ENCODE assay signal across 17 cellular contexts in the genomic region with DNA sequence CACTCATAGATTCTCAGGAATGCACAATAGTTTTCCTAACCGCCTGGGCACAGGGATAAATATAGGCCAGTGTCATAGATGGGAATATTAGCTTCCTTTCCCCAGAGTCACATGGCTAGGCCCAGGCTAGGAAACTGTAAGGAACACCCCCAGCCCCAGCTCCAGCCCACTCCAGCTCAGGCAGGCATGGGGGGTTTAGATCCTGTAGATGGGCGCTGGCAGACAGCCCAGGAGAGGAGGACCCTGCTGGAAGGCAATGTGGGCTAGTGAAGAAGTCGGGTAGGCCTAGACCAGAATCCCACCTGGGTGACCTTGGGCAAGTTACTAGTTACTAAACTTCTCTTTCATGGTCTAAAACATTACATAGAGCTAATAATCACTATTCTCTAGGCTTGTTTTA. TPM values are rescaled to one million over a fixed set of nuclear protein-coding genes. Genes with fewer than 3 reads are reported as not detected.
DNase-seq lines count a peak whose midpoint lies in the region; ATAC-seq, FAIRE-seq and TF ChIP-seq lines count a peak whose summit lies in the region.
"Had no signal": no experiment of that assay in that cellular context is flagged by ENCODE, and none has a peak within 500 bp of the region (broad histone marks: within the 10 kb centered on the region; RNA-seq: fewer than 3 reads in every experiment).

No MANE protein-coding gene starts in this region.

- H4K91ac ChIP-seq in mesenchymal stem cell (ENCODE audit: low read length) = no peak overlapping the region

- no peak overlapping the region for H3K18ac ChIP-seq in mesenchymal stem cell (ENCODE audit: low read depth in 1 of 2, low read length in 2 of 2)

- no peak overlapping the region for H2BK120ac ChIP-seq in mesenchymal stem cell (ENCODE audit: low read depth, low read length)

- no peaks in the 10 kb centered on the region for H3K27me3 ChIP-seq in mesenchymal stem cell (ENCODE audit: control insufficient read depth in 1 of 2, insufficient read depth in 1 of 2, low read length in 2 of 2)
- H3K27me3 ChIP-seq in suprapubic skin = no peaks in the 10 kb centered on the region

- TF ChIP-seq CTCF in CD14-positive monocyte (IDR thresholded peaks at IDR 0.05) (no peak), suprapubic skin (IDR thresholded peaks at IDR 0.05) (no peak)

- DNase-seq in CD14-positive monocyte (ENCODE audit: low spot score) = no peak
- no peak for DNase-seq in caudate nucleus (lab: John Stamatoyannopoulos, UW)
- peak; percentile 19 for DNase-seq in mesenchymal stem cell
- DNase-seq in suprapubic skin (ENCODE audit: low spot score in 2 of 2) = no peak
- no peak for DNase-seq in DMS53 (lab: John Stamatoyannopoulos, UW)
- no peak for DNase-seq in RCC 7860 (ENCODE audit: low spot score)
- DNase-seq in HuH-7.5 (ENCODE audit: low spot score) = no peak
- DNase-seq: activated CD8-positive, alpha-beta T cell treated with anti-CD3 and anti-CD28 coated beads, Interleukin-2, amount 10 ng/mL, durations not matched to agents 7 days and 5 days; activated naive CD4-positive, alpha-beta T cell treated with anti-CD3 and anti-CD28 coated beads, Interleukin-2, amount 50 U/mL, for 16 hours; activated T-cell treated with anti-CD3 and anti-CD28 coated beads, Interleukin-2, amount 50 U/mL, for 24 hours; HFFc6; naive thymus-derived CD8-positive, alpha-beta T cell; NCI-H526 treated with DMSO at 0.1 percent for 48 hours had no signal

- no peaks in the 10 kb centered on the region for H3K9me3 ChIP-seq in mesenchymal stem cell (ENCODE audit: control insufficient read depth, low read length)
- no peaks in the 10 kb centered on the region for H3K9me3 ChIP-seq in suprapubic skin

- no peak for TF ChIP-seq POLR2A in suprapubic skin (IDR thresholded peaks at IDR 0.05)

- H2BK15ac ChIP-seq in mesenchymal stem cell (ENCODE audit: low read depth, poor library complexity, severe bottlenecking) = no peak overlapping the region

- no peak overlapping the region for H3K14ac ChIP-seq in mesenchymal stem cell (ENCODE audit: low read length in 2 of 2)

- H3K4me1 ChIP-seq in mesenchymal stem cell (ENCODE audit: control insufficient read depth, insufficient read depth, low read depth, low read length) = peaks cover 4% of the 10 kb centered on the region
- H3K4me1 ChIP-seq in suprapubic skin = peaks cover 11% of the 10 kb centered on the region
- H3K4me1 ChIP-seq: parathyroid adenoma had no signal

- FAIRE-seq in RCC 7860 (lab: Jason Lieb, UNC) = no peak

- no peak for TF ChIP-seq EP300 in suprapubic skin (IDR thresholded peaks at IDR 0.05)

- H3K79me1 ChIP-seq in mesenchymal stem cell (replicated peaks; ENCODE audit: low read length, poor library complexity, severe bottlenecking) = no peaks in the 10 kb centered on the region

- peaks cover 0 to 3% (median 0%) of the 10 kb centered on the region in 7 donors for H3K9me3 Mint-ChIP-seq in CD14-positive monocyte
- H3K9me3 Mint-ChIP-seq: activated T-cell treated with anti-CD3 and anti-CD28 coated beads, Interleukin-2, amount 50 U/mL, for 24 hours; HFFc6; naive thymus-derived CD8-positive, alpha-beta T cell; stimulated activated effector memory CD8-positive, alpha-beta T cell treated with anti-CD3 and anti-CD28 coated beads, Interleukin-12 subunit alpha, Interleukin-12 subunit beta, amount 100 ng/mL, for 72 hours had no signal

- peaks cover 0 to 2% (median 1%) of the 10 kb centered on the region in 3 donors for H3K27me3 Mint-ChIP-seq in CD14-positive monocyte (ENCODE audit: low read depth in 3 of 3)

- WGBS in mesenchymal stem cell = 81% methylated on average over 2 of the region's 3 CpGs
- 93% methylated on average over 3 of the region's 3 CpGs for WGBS in suprapubic skin

- H3K23ac ChIP-seq in mesenchymal stem cell (ENCODE audit: low read length in 2 of 2) = no peak overlapping the region

- H3K27ac ChIP-seq in caudate nucleus (ENCODE audit: low read depth, low read length) = peak overlapping the region; percentile 90
- H3K27ac ChIP-seq in mesenchymal stem cell (ENCODE audit: low read length, poor library complexity, severe bottlenecking) = no peak overlapping the region
- H3K27ac ChIP-seq in suprapubic skin = peak overlapping the region; percentile 4
- H3K27ac ChIP-seq: C4-2B, parathyroid adenoma had no signal

- H3K9ac ChIP-seq in mesenchymal stem cell (ENCODE audit: low read length) = no peak overlapping the region
- H3K9ac ChIP-seq: parathyroid adenoma had no signal

- peak overlapping the region in 5 of 7 donors; percentile 79 to 93 (median 86) for H3K27ac Mint-ChIP-seq in CD14-positive monocyte
- H3K27ac Mint-ChIP-seq: activated CD8-positive, alpha-beta T cell treated with anti-CD3 and anti-CD28 coated beads, Interleukin-2, amount 10 ng/mL, durations not matched to agents 7 days and 5 days; activated T-cell treated with anti-CD3 and anti-CD28 coated beads, Interleukin-2, amount 50 U/mL, for 24 hours; HFFc6; stimulated activated effector memory CD8-positive, alpha-beta T cell treated with anti-CD3 and anti-CD28 coated beads, Interleukin-12 subunit alpha, Interleukin-12 subunit beta, amount 100 ng/mL, for 72 hours had no signal

- no peak overlapping the region for H3K4ac ChIP-seq in mesenchymal stem cell (ENCODE audit: low read depth in 1 of 2, low read length in 2 of 2)

- H3K4me2 ChIP-seq in mesenchymal stem cell (ENCODE audit: low read length, poor library complexity, severe bottlenecking) = no peak overlapping the region

- H3K4me3 Mint-ChIP-seq in CD14-positive monocyte = no peak overlapping the region
- H3K4me3 Mint-ChIP-seq: activated CD8-positive, alpha-beta T cell treated with anti-CD3 and anti-CD28 coated beads, Interleukin-2, amount 10 ng/mL, durations not matched to agents 7 days and 5 days; activated T-cell treated with anti-CD3 and anti-CD28 coated beads, Interleukin-2, amount 50 U/mL, for 24 hours; HFFc6; naive thymus-derived CD8-positive, alpha-beta T cell; stimulated activated effector memory CD8-positive, alpha-beta T cell treated with anti-CD3 and anti-CD28 coated beads, Interleukin-12 subunit alpha, Interleukin-12 subunit beta, amount 100 ng/mL, for 72 hours had no signal

- peak overlapping the region in 1 of 2 experiments; percentile 77 for H2BK12ac ChIP-seq in mesenchymal stem cell (ENCODE audit: low read length in 2 of 2)

- H3K36me3 ChIP-seq in mesenchymal stem cell (ENCODE audit: control insufficient read depth in 1 of 2, insufficient read depth in 2 of 2, low read depth in 1 of 2, low read length in 2 of 2) (peaks cover 0 to 4% of the 10 kb centered on the region in 2 experiments), suprapubic skin (no peaks in the 10 kb centered on the region)

- no peak overlapping the region for H2BK5ac ChIP-seq in mesenchymal stem cell (ENCODE audit: low read depth, low read length, poor library complexity, severe bottlenecking)

- peaks cover 62% of the 10 kb centered on the region for H3K4me1 Mint-ChIP-seq in CD14-positive monocyte

- no peak overlapping the region for H4K8ac ChIP-seq in mesenchymal stem cell (ENCODE audit: low read length)

- peaks cover 0 to 4% of the 10 kb centered on the region in 2 donors for H3K36me3 Mint-ChIP-seq in CD14-positive monocyte
- H3K36me3 Mint-ChIP-seq: naive thymus-derived CD8-positive, alpha-beta T cell; stimulated activated effector memory CD8-positive, alpha-beta T cell treated with anti-CD3 and anti-CD28 coated beads, Interleukin-12 subunit alpha, Interleukin-12 subunit beta, amount 100 ng/mL, for 72 hours had no signal

- H2AK5ac ChIP-seq in mesenchymal stem cell (ENCODE audit: low read length, severe bottlenecking) = no peak overlapping the region

- H2AFZ ChIP-seq in mesenchymal stem cell (ENCODE audit: low read depth, low read length) = no peak overlapping the region
- H2AFZ ChIP-seq: parathyroid adenoma had no signal

- H3K4me3 ChIP-seq in mesenchymal stem cell (ENCODE audit: insufficient read depth in 1 of 2, low read depth in 1 of 2, low read length in 2 of 2) (no peak overlapping the region), suprapubic skin (no peak overlapping the region)

- intact Hi-C loops in CD14-positive monocyte (cut with micrococcal nuclease) = no loop called here

- no peak for ATAC-seq in HG03469 (IDR thresholded peaks at IDR 0.05; ENCODE audit: unreplicated experiment)
- ATAC-seq: activated CD8-positive, alpha-beta T cell treated with anti-CD3 and anti-CD28 coated beads, Interleukin-2, amount 10 ng/mL, durations not matched to agents 7 days and 5 days; naive thymus-derived CD8-positive, alpha-beta T cell; stimulated activated effector memory CD8-positive, alpha-beta T cell treated with anti-CD3 and anti-CD28 coated beads, Interleukin-12 subunit alpha, Interleukin-12 subunit beta, amount 100 ng/mL, for 72 hours had no signal

RNA-seq across cellular contexts. Expression of gene IRAG1, which starts 51.3 kb away (rescaled TPM):
- polyA plus RNA-seq in CD14-positive monocyte = 1 to 10 TPM; 3.0 to 3.3 TPM
- 21.1 TPM for polyA plus RNA-seq in mesenchymal stem cell (2013, experiment 1 of 2)
- polyA plus RNA-seq in mesenchymal stem cell (2013, experiment 2 of 2) = 20.4 TPM
- 1 to 10 TPM; 2.9 to 4.6 (median 4.2) TPM for total RNA-seq in suprapubic skin
- total RNA-seq: activated CD8-positive, alpha-beta T cell treated with anti-CD3 and anti-CD28 coated beads, Interleukin-2, amount 10 ng/mL, durations not matched to agents 7 days and 5 days; naive thymus-derived CD8-positive, alpha-beta T cell had no signal
- polyA plus RNA-seq: naive thymus-derived CD8-positive, alpha-beta T cell had no signal
